10 cellular contexts compared by ENCODE assay signal in genomic region chr4:105453550-105454201, GRCh38. TPM values are rescaled to one million over a fixed set of nuclear protein-coding genes. Genes with fewer than 3 reads are reported as not detected.
A peak's percentile ranks its signal among the peaks of the same experiment; 100 is the strongest.
DNase-seq lines count a peak whose midpoint lies in the region; ATAC-seq and TF ChIP-seq lines count a peak whose summit lies in the region.
"Had no signal": no experiment of that assay in that cellular context is flagged by ENCODE, and none has a peak within 500 bp of the region (broad histone marks: within the 10 kb centered on the region; RNA-seq: fewer than 3 reads in every experiment).

No MANE protein-coding gene starts in this region.

- H2BK12ac ChIP-seq in mesenchymal stem cell (ENCODE audit: low read length in 2 of 2): no peak overlapping the region

- H3K4me1 ChIP-seq in endodermal cell (ENCODE audit: control insufficient read depth, insufficient read depth, low read length) (no peaks in the 10 kb centered on the region), mesenchymal stem cell (ENCODE audit: control insufficient read depth, insufficient read depth, low read depth, low read length) (no peaks in the 10 kb centered on the region)

- no peak overlapping the region for H3K4me2 ChIP-seq in mesenchymal stem cell (ENCODE audit: low read length, poor library complexity, severe bottlenecking)

- H3K9me3 ChIP-seq in endodermal cell (ENCODE audit: control insufficient read depth, low read length) (peaks cover 11% of the 10 kb centered on the region), mesenchymal stem cell (ENCODE audit: control insufficient read depth, low read length) (no peaks in the 10 kb centered on the region)

- ATAC-seq in GM21360 (IDR thresholded peaks at IDR 0.05; ENCODE audit: unreplicated experiment): peak; percentile 94
- ATAC-seq in HG03097 (IDR thresholded peaks at IDR 0.05; ENCODE audit: low FRiP score, unreplicated experiment): peak; percentile 77

- no peak overlapping the region for H2BK120ac ChIP-seq in mesenchymal stem cell (ENCODE audit: low read depth, low read length)

- no peak overlapping the region for H3K4me3 ChIP-seq in endodermal cell (ENCODE audit: low read length)
- no peak overlapping the region for H3K4me3 ChIP-seq in mesenchymal stem cell (ENCODE audit: insufficient read depth in 1 of 2, low read depth in 1 of 2, low read length in 2 of 2)

- peak overlapping the region; percentile 17 for H3K27ac Mint-ChIP-seq in endodermal cell

- peak; percentile 53 for TF ChIP-seq CTCF in endodermal cell (conservative IDR thresholded peaks at IDR 0.05)

- H3K14ac ChIP-seq in mesenchymal stem cell (ENCODE audit: low read length in 2 of 2): no peak overlapping the region

- no peak overlapping the region for H3K4me3 Mint-ChIP-seq in endodermal cell

- no peaks in the 10 kb centered on the region for H3K27me3 Mint-ChIP-seq in endodermal cell (ENCODE audit: insufficient read depth)

- in situ Hi-C loops in KBM-7 (cut with MboI; ENCODE audit: low pct_unique_long_range_greater_than_20kb, low sequenced_read_pairs): loop anchor here (25.0 kb wide), 1 partner anchor 316 kb away; the partner anchor contains the start of gene TET2

- H3K36me3 Mint-ChIP-seq in endodermal cell (ENCODE audit: low read depth): peaks cover 42% of the 10 kb centered on the region

- H3K23ac ChIP-seq in mesenchymal stem cell (ENCODE audit: low read length in 2 of 2): no peak overlapping the region

- no peak overlapping the region for H2AK5ac ChIP-seq in mesenchymal stem cell (ENCODE audit: low read length, severe bottlenecking)

- H4K91ac ChIP-seq in mesenchymal stem cell (ENCODE audit: low read length): no peak overlapping the region

- H3K27me3 ChIP-seq in endodermal cell (ENCODE audit: control insufficient read depth, insufficient read depth, low read length, poor library complexity, severe bottlenecking) (no peaks in the 10 kb centered on the region), mesenchymal stem cell (ENCODE audit: control insufficient read depth in 1 of 2, insufficient read depth in 1 of 2, low read length in 2 of 2) (no peaks in the 10 kb centered on the region)

- no peak overlapping the region for H2BK5ac ChIP-seq in mesenchymal stem cell (ENCODE audit: low read depth, low read length, poor library complexity, severe bottlenecking)

- H3K18ac ChIP-seq in mesenchymal stem cell (ENCODE audit: low read depth in 1 of 2, low read length in 2 of 2): no peak overlapping the region

- H3K9me3 Mint-ChIP-seq in endodermal cell: peaks cover 2% of the 10 kb centered on the region

- no peak overlapping the region for H3K27ac ChIP-seq in endodermal cell (ENCODE audit: low read depth, low read length)
- H3K27ac ChIP-seq in mesenchymal stem cell (ENCODE audit: low read length, poor library complexity, severe bottlenecking): no peak overlapping the region
- H3K27ac ChIP-seq: 22Rv1 had no signal

- peaks cover 11% of the 10 kb centered on the region for H3K4me1 Mint-ChIP-seq in endodermal cell

- DNase-seq in DMS53 (lab: John Stamatoyannopoulos, UW) (peak; percentile 2), DMS53 treated with DMSO at 0.1 percent for 48 hours (lab: John Stamatoyannopoulos, UW; ENCODE audit: unreplicated experiment) (no peak), endodermal cell (peak; percentile 50), KBM-7 (no peak), NCI-H1417 treated with DMSO at 0.1 percent for 48 hours (lab: John Stamatoyannopoulos, UW) (no peak), mesenchymal stem cell (no peak)
- DNase-seq: SHP77 had no signal

- peaks cover 17% of the 10 kb centered on the region for H3K79me1 ChIP-seq in mesenchymal stem cell (replicated peaks; ENCODE audit: low read length, poor library complexity, severe bottlenecking)

- H2BK15ac ChIP-seq in mesenchymal stem cell (ENCODE audit: low read depth, poor library complexity, severe bottlenecking): no peak overlapping the region

- H2AFZ ChIP-seq in mesenchymal stem cell (ENCODE audit: low read depth, low read length): no peak overlapping the region

- no peak overlapping the region for H4K8ac ChIP-seq in mesenchymal stem cell (ENCODE audit: low read length)

- H3K36me3 ChIP-seq in endodermal cell (ENCODE audit: control insufficient read depth, insufficient read depth, low read length) (peaks cover 35% of the 10 kb centered on the region), mesenchymal stem cell (ENCODE audit: control insufficient read depth in 1 of 2, insufficient read depth in 2 of 2, low read depth in 1 of 2, low read length in 2 of 2) (peaks cover 0 to 39% of the 10 kb centered on the region in 2 experiments)

- H3K4ac ChIP-seq in mesenchymal stem cell (ENCODE audit: low read depth in 1 of 2, low read length in 2 of 2): no peak overlapping the region

- WGBS in endodermal cell (ENCODE audit: insufficient coverage in 1 of 2, insufficient read length in 1 of 2), 2 experiments: 57 to 91% methylated on average over 1 to 3 of the region's 4 CpGs
- 79% methylated on average over 2 of the region's 4 CpGs for WGBS in mesenchymal stem cell

- H3K9ac ChIP-seq in endodermal cell (ENCODE audit: extremely low read depth, low read length, poor library complexity, severe bottlenecking): no peak overlapping the region
- no peak overlapping the region for H3K9ac ChIP-seq in mesenchymal stem cell (ENCODE audit: low read length)

RNA-seq across cellular contexts. Expression of gene PPA2, which starts 20.2 kb away (rescaled TPM):
- 100 to 1,000 TPM in 1 of 2 donors, 10 to 100 TPM in 1; 90.7 to 133 TPM for total RNA-seq in endodermal cell
- 103 TPM for polyA plus RNA-seq in endodermal cell (2013, experiment 1 of 2)
- polyA plus RNA-seq in endodermal cell (2013, experiment 2 of 2): 106 TPM
- 101 TPM for polyA plus RNA-seq in mesenchymal stem cell (2013, experiment 1 of 2)
- 119 TPM for polyA plus RNA-seq in mesenchymal stem cell (2013, experiment 2 of 2)

Comparison
In these comparisons a context has a peak if more than half of its experiments do, and no peak if none do; other contexts are left out.
1. DNase-seq: peak in DMS53 (single experiment) and endodermal cell (single experiment); none in DMS53 treated with DMSO at 0.1 percent for 48 hours (single experiment), KBM-7 (single experiment), NCI-H1417 treated with DMSO at 0.1 percent for 48 hours (single experiment) and mesenchymal stem cell (single experiment).